ENCODE assay signal across 17 cellular contexts in the genomic region with DNA sequence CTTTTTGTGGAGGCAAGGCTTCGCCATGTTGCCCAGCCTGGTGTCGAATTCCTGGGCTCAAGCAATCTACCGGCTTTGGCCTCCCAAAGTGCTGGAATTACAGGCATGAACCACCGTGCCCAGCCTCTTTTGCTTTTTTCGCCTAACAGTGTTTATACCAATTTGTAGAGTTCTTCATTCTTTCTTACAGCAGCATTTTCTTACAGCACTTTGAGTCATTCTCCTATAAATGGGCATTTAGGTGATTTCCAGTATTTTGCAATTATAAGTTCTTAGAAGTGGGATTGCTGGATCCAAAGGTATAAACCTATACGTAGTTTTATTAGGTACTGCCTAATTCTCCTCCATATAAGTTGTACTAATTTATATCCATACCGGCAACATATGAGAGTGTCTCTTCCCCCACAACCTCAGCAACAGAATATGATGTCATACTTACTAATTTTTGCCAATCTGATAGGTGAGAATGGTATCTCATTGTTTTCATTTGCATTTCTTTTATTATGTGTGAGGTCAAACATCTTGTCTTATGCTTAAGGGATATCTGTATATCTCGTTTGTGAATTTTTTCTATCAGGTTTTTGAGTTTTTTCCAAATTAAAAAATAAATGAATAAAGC. TPM values are rescaled to one million over a fixed set of nuclear protein-coding genes. Genes with fewer than 3 reads are reported as not detected.
A peak's percentile ranks its signal among the peaks of the same experiment; 100 is the strongest.
DNase-seq lines count a peak whose midpoint lies in the region; ATAC-seq and TF ChIP-seq lines count a peak whose summit lies in the region.
"Had no signal": no experiment of that assay in that cellular context is flagged by ENCODE, and none has a peak within 500 bp of the region (broad histone marks: within the 10 kb centered on the region; RNA-seq: fewer than 3 reads in every experiment).

No MANE protein-coding gene starts in this region.

- no peak overlapping the region for H2BK5ac ChIP-seq in mesenchymal stem cell (ENCODE audit: low read depth, low read length, poor library complexity, severe bottlenecking)

- H2BK12ac ChIP-seq in mesenchymal stem cell (ENCODE audit: low read length in 2 of 2): no peak overlapping the region

- 81% methylated on average over 8 of the region's 8 CpGs for WGBS in mammary epithelial cell (ENCODE audit: low coverage, missing lambda C conversion rate)
- WGBS in mesenchymal stem cell: 83% methylated on average over 6 of the region's 8 CpGs

- H3K4ac ChIP-seq in mesenchymal stem cell (ENCODE audit: low read depth in 1 of 2, low read length in 2 of 2): no peak overlapping the region

- ATAC-seq in activated CD4-positive, alpha-beta T cell treated with anti-CD3 and anti-CD28 coated beads for 36 hours: peak; percentile 33

- intact Hi-C loops in activated CD4-positive, alpha-beta T cell treated with anti-CD3 and anti-CD28 coated beads for 36 hours (cut with DNase I, micrococcal nuclease): no loop called here
- intact Hi-C loops in mammary epithelial cell (cut with micrococcal nuclease): no loop called here

- no peaks in the 10 kb centered on the region for H4K20me1 ChIP-seq in mammary epithelial cell (ENCODE audit: insufficient read depth, low read length)

- BruUV-seq in mammary epithelial cell (replicated peaks; lab: Mats Ljungman, UMichigan): no TSS peak

- DNase-seq in activated CD4-positive, alpha-beta T cell treated with anti-CD3 and anti-CD28 coated beads for 36 hours: no peak
- DNase-seq in activated CD4-positive, alpha-beta T cell treated with anti-CD3 and anti-CD28 coated beads for 4 hours: no peak
- DNase-seq in HFFc6 (peak; percentile 36), mammary epithelial cell (peak; percentile 42), mesenchymal stem cell (peak; percentile 72), LoVo (ENCODE audit: low spot score) (no peak), DMS79 (lab: John Stamatoyannopoulos, UW) (no peak), NAMALWA (ENCODE audit: low spot score) (no peak)
- DNase-seq: activated CD8-positive, alpha-beta memory T cell treated with anti-CD3 and anti-CD28 coated beads for 24 hours; CD4-positive, alpha-beta memory T cell; left ventricle myocardium inferior; NCI-H1417; NCI-H2171; NCI-H82; transverse colon had no signal

- no peak overlapping the region for H3K14ac ChIP-seq in mesenchymal stem cell (ENCODE audit: low read length in 2 of 2)

- no peak overlapping the region for H2BK120ac ChIP-seq in mesenchymal stem cell (ENCODE audit: low read depth, low read length)

- CTCF ChIA-PET in activated CD4-positive, alpha-beta T cell treated with anti-CD3 and anti-CD28 coated beads for 36 hours (lab: Charles Lee): no interaction called here
- CTCF ChIA-PET in mammary epithelial cell (lab: Charles Lee; ENCODE audit: low non-redundant PET): no interaction called here

- H3K4me1 ChIP-seq in mammary epithelial cell (ENCODE audit: insufficient read depth, low read length) (no peaks in the 10 kb centered on the region), mesenchymal stem cell (ENCODE audit: control insufficient read depth, insufficient read depth, low read depth, low read length) (peaks cover 8% of the 10 kb centered on the region)
- H3K4me1 ChIP-seq: parathyroid adenoma had no signal

- H2BK15ac ChIP-seq in mesenchymal stem cell (ENCODE audit: low read depth, poor library complexity, severe bottlenecking): no peak overlapping the region

- peaks cover 18% of the 10 kb centered on the region for H3K4me1 Mint-ChIP-seq in activated CD4-positive, alpha-beta T cell treated with anti-CD3 and anti-CD28 coated beads for 36 hours
- peaks cover 31% of the 10 kb centered on the region for H3K4me1 Mint-ChIP-seq in HFFc6 (ENCODE audit: low read depth)

- POLR2A ChIA-PET in activated CD4-positive, alpha-beta T cell treated with anti-CD3 and anti-CD28 coated beads for 36 hours (lab: Charles Lee): no interaction called here

- H3K9ac ChIP-seq in mammary epithelial cell (ENCODE audit: insufficient read depth, low read length) (no peak overlapping the region), mesenchymal stem cell (ENCODE audit: low read length) (no peak overlapping the region)
- H3K9ac ChIP-seq: parathyroid adenoma had no signal

- no peak overlapping the region for H2AK5ac ChIP-seq in mesenchymal stem cell (ENCODE audit: low read length, severe bottlenecking)

- no peak overlapping the region for H3K23ac ChIP-seq in mesenchymal stem cell (ENCODE audit: low read length in 2 of 2)

- dilution Hi-C loops in mammary epithelial cell (cut with HindIII; ENCODE audit: low sequenced_read_pairs): no loop called here

- H3K27me3 ChIP-seq in mammary epithelial cell (ENCODE audit: insufficient read depth, low read length): no peaks in the 10 kb centered on the region
- no peaks in the 10 kb centered on the region for H3K27me3 ChIP-seq in mesenchymal stem cell (ENCODE audit: control insufficient read depth in 1 of 2, insufficient read depth in 1 of 2, low read length in 2 of 2)
- H3K27me3 ChIP-seq: transverse colon had no signal

- no peak for TF ChIP-seq CTCF in HFFc6 (IDR thresholded peaks at IDR 0.05)
- no peak for TF ChIP-seq CTCF in mammary epithelial cell (conservative IDR thresholded peaks at IDR 0.05 in 1 of 2, IDR thresholded peaks at IDR 0.05 in 1 of 2; ENCODE audit: extremely low read depth in 1 of 2, insufficient read depth in 1 of 2, low read depth in 1 of 2, low read length in 2 of 2)

- no peak overlapping the region for H4K91ac ChIP-seq in mesenchymal stem cell (ENCODE audit: low read length)

- no peak overlapping the region for H3K27ac Mint-ChIP-seq in activated CD4-positive, alpha-beta T cell treated with anti-CD3 and anti-CD28 coated beads for 36 hours
- peak overlapping the region; percentile 61 for H3K27ac Mint-ChIP-seq in HFFc6

- H3K4me3 Mint-ChIP-seq in activated CD4-positive, alpha-beta T cell treated with anti-CD3 and anti-CD28 coated beads for 36 hours: no peak overlapping the region
- H3K4me3 Mint-ChIP-seq in HFFc6: no peak overlapping the region
- H3K4me3 Mint-ChIP-seq: CD4-positive, alpha-beta memory T cell had no signal

- H3K9me3 ChIP-seq in mammary epithelial cell (replicated peaks; ENCODE audit: insufficient read depth, low read length) (no peaks in the 10 kb centered on the region), mesenchymal stem cell (ENCODE audit: control insufficient read depth, low read length) (no peaks in the 10 kb centered on the region)
- H3K9me3 ChIP-seq: left ventricle myocardium inferior, transverse colon had no signal

- peaks cover 13% of the 10 kb centered on the region for H3K79me1 ChIP-seq in mesenchymal stem cell (replicated peaks; ENCODE audit: low read length, poor library complexity, severe bottlenecking)

- H3K4me3 ChIP-seq in mammary epithelial cell (replicated peaks in 1 of 3; ENCODE audit: insufficient read depth in 1 of 3, low read depth in 2 of 3, low read length in 3 of 3) (no peak overlapping the region), mesenchymal stem cell (ENCODE audit: insufficient read depth in 1 of 2, low read depth in 1 of 2, low read length in 2 of 2) (no peak overlapping the region)
- H3K4me3 ChIP-seq: left ventricle myocardium inferior, transverse colon had no signal

- no peaks in the 10 kb centered on the region for H3K79me2 ChIP-seq in mammary epithelial cell (ENCODE audit: insufficient read depth, low read length)

- H3K4me2 ChIP-seq in mammary epithelial cell (ENCODE audit: insufficient read depth, low read depth, low read length): no peak overlapping the region
- H3K4me2 ChIP-seq in mesenchymal stem cell (ENCODE audit: low read length, poor library complexity, severe bottlenecking): no peak overlapping the region

- no peaks in the 10 kb centered on the region for H3K36me3 ChIP-seq in mammary epithelial cell (ENCODE audit: insufficient read depth, low read length)
- H3K36me3 ChIP-seq in mesenchymal stem cell (ENCODE audit: control insufficient read depth in 1 of 2, insufficient read depth in 2 of 2, low read depth in 1 of 2, low read length in 2 of 2): peaks cover 0 to 3% of the 10 kb centered on the region in 2 experiments
- H3K36me3 ChIP-seq: left ventricle myocardium inferior, transverse colon had no signal

- H2AFZ ChIP-seq in mammary epithelial cell (ENCODE audit: low read depth, low read length) (no peak overlapping the region), mesenchymal stem cell (ENCODE audit: low read depth, low read length) (no peak overlapping the region)
- H2AFZ ChIP-seq: parathyroid adenoma had no signal

- no peaks in the 10 kb centered on the region for H3K36me3 Mint-ChIP-seq in activated CD4-positive, alpha-beta T cell treated with anti-CD3 and anti-CD28 coated beads for 36 hours (ENCODE audit: low read depth)
- H3K36me3 Mint-ChIP-seq in HFFc6 (ENCODE audit: low read depth): no peaks in the 10 kb centered on the region; the same call in 1 of the 2 replicates

- H3K27me3 Mint-ChIP-seq in activated CD4-positive, alpha-beta T cell treated with anti-CD3 and anti-CD28 coated beads for 36 hours: no peaks in the 10 kb centered on the region
- H3K27me3 Mint-ChIP-seq in HFFc6 (ENCODE audit: insufficient read depth): no peaks in the 10 kb centered on the region; the same call in 1 of the 2 replicates
- H3K27me3 Mint-ChIP-seq: CD4-positive, alpha-beta memory T cell had no signal

- H4K8ac ChIP-seq in mesenchymal stem cell (ENCODE audit: low read length): no peak overlapping the region

- no peak overlapping the region for H3K27ac ChIP-seq in mammary epithelial cell (ENCODE audit: insufficient read depth, low read depth, low read length)
- H3K27ac ChIP-seq in mesenchymal stem cell (ENCODE audit: low read length, poor library complexity, severe bottlenecking): peak overlapping the region; percentile 32
- H3K27ac ChIP-seq: left ventricle myocardium inferior, parathyroid adenoma, transverse colon, VCaP had no signal

- no peaks in the 10 kb centered on the region for H3K9me3 Mint-ChIP-seq in activated CD4-positive, alpha-beta T cell treated with anti-CD3 and anti-CD28 coated beads for 36 hours (ENCODE audit: low read depth)
- H3K9me3 Mint-ChIP-seq in HFFc6: no peaks in the 10 kb centered on the region
- H3K9me3 Mint-ChIP-seq: CD4-positive, alpha-beta memory T cell had no signal

- in situ Hi-C loops in mammary epithelial cell (cut with MboI; ENCODE audit: low sequenced_read_pairs in 2 of 2): no loop called here

- H3K18ac ChIP-seq in mesenchymal stem cell (ENCODE audit: low read depth in 1 of 2, low read length in 2 of 2): no peak overlapping the region

RNA-seq across cellular contexts. Expression of gene SUFU, which starts 39.1 kb away (rescaled TPM):
- total RNA-seq in activated CD4-positive, alpha-beta T cell treated with anti-CD3 and anti-CD28 coated beads for 36 hours: 1 to 10 TPM; 8.4 to 9.5 TPM
- total RNA-seq in HFFc6 (2021; fragmentation: NEBNext Ultra II Directional; extraction: Animal tissue kit (Norgen Biotek cat#: 25700)): 10 to 100 TPM; 12.8 to 16.8 (median 15.2) TPM
- total RNA-seq in mammary epithelial cell: 1 to 10 TPM; 2.5 to 9.2 TPM
- polyA plus RNA-seq in mammary epithelial cell: 4.9 TPM
- polyA minus RNA-seq in mammary epithelial cell: 14.9 TPM
- polyA plus RNA-seq in mesenchymal stem cell (2013, experiment 1 of 2): 11.6 TPM
- polyA plus RNA-seq in mesenchymal stem cell (2013, experiment 2 of 2): 11.5 TPM

RNA-seq across cellular contexts. Expression of gene ACTR1A, which starts 40.4 kb away (rescaled TPM):
- 10 to 100 TPM; 51.1 to 53.3 TPM for total RNA-seq in activated CD4-positive, alpha-beta T cell treated with anti-CD3 and anti-CD28 coated beads for 36 hours
- 100 to 1,000 TPM; 125 to 175 (median 152) TPM for total RNA-seq in HFFc6 (2021; fragmentation: NEBNext Ultra II Directional; extraction: Animal tissue kit (Norgen Biotek cat#: 25700))
- 100 to 1,000 TPM; 111 to 138 TPM for total RNA-seq in mammary epithelial cell
- polyA plus RNA-seq in mammary epithelial cell: 121 TPM
- polyA minus RNA-seq in mammary epithelial cell: 145 TPM
- polyA plus RNA-seq in mesenchymal stem cell (2013, experiment 1 of 2): 87.9 TPM
- polyA plus RNA-seq in mesenchymal stem cell (2013, experiment 2 of 2): 88.7 TPM

Comparison
In these comparisons a context has a peak if more than half of its experiments do, and no peak if none do; other contexts are left out.
1. DNase-seq: peak in HFFc6 (single experiment), mammary epithelial cell (single experiment) and mesenchymal stem cell (single experiment); none in activated CD4-positive, alpha-beta T cell treated with anti-CD3 and anti-CD28 coated beads for 36 hours (single experiment), activated CD4-positive, alpha-beta T cell treated with anti-CD3 and anti-CD28 coated beads for 4 hours (0 of 2), LoVo (single experiment), DMS79 (single experiment) and NAMALWA (single experiment).